8 cellular contexts compared by ENCODE assay signal in the genomic region with DNA sequence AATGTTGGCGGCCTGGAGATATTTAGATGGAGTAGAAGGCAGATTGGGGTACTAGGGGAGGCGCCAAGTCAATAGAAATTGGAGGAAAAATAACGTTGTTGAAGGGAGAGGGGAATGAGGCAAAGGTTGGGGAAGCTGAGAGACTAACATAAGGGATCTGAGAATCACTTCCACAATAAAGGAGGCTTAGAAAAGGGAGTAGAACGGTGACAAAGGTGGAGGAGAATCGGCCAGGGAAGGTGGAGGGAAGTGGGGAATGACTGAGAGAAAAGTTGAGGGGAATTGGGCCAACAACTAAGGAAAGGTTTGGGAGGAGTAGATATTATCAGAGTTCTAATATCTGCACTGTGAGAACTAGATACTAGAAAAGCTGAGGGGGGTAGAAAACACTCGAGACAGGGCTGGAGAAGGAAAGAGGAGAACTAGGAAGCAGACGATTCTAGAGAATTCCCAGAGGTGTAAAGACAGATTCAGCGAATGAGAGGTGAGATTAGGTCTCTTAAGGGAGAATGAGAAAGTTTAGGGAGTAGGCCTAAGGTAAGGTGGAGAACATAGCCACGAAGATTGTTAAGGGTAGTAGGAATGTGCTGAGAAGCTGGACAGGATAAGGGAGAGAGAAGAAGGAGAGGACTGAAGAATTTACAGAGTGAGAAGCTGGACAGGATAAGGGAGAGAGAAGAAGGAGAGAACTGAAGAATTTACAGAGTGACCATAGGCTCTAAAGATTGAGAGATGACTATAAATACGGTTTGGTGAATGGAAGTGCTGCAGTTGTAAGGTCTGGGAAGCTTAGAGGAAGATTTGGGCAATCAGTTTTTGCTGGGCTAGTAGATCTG. TPM values are rescaled to one million over a fixed set of nuclear protein-coding genes. Genes with fewer than 3 reads are reported as not detected.
A peak's percentile ranks its signal among the peaks of the same experiment; 100 is the strongest.
DNase-seq lines count a peak whose midpoint lies in the region; TF ChIP-seq lines count a peak whose summit lies in the region.

No MANE protein-coding gene starts in this region.

- TF ChIP-seq CTCF in OCI-LY1 (IDR thresholded peaks at IDR 0.05; ENCODE audit: low read length) (no peak), epithelial cell of proximal tubule (conservative IDR thresholded peaks at IDR 0.05; ENCODE audit: low read depth, low read length) (no peak), parathyroid adenoma (IDR thresholded peaks at IDR 0.05) (no peak)

- H3K4me2 ChIP-seq in OCI-LY1 (ENCODE audit: low read length) (peak overlapping the region; percentile 70), parathyroid adenoma (ENCODE audit: low read length) (peak overlapping the region; percentile 87)

- H3K79me2 ChIP-seq in OCI-LY1 (ENCODE audit: insufficient read depth, low read length) (peaks cover 35% of the 10 kb centered on the region), parathyroid adenoma (peaks cover 6% of the 10 kb centered on the region)

- no peaks in the 10 kb centered on the region for H3K27me3 ChIP-seq in OCI-LY1 (ENCODE audit: insufficient read depth, low read length)
- H3K27me3 ChIP-seq in parathyroid adenoma (ENCODE audit: control insufficient read depth, insufficient read depth, low read length), result no peaks in the 10 kb centered on the region

- H3K36me3 ChIP-seq in OCI-LY1 (ENCODE audit: insufficient read depth, low read length), result peaks cover 32% of the 10 kb centered on the region; the same call in 1 of the 2 replicates
- no peaks in the 10 kb centered on the region for H3K36me3 ChIP-seq in parathyroid adenoma (ENCODE audit: control insufficient read depth, insufficient read depth, low read length)

- H4K20me1 ChIP-seq in OCI-LY1 (ENCODE audit: insufficient read depth, low read length), result no peaks in the 10 kb centered on the region

- H2AFZ ChIP-seq in OCI-LY1 (ENCODE audit: low read length), result peak overlapping the region; percentile 41; the same call in 1 of the 2 replicates
- H2AFZ ChIP-seq in parathyroid adenoma, result peak overlapping the region; percentile 85

- H3F3A ChIP-seq in OCI-LY1 (ENCODE audit: insufficient read depth, low read length), result no peaks in the 10 kb centered on the region

- DNase-seq in DMS53 (lab: John Stamatoyannopoulos, UW) (peak; percentile 62), epithelial cell of proximal tubule (ENCODE audit: low read depth) (no peak), NCI-H510A treated with DMSO at 0.1 percent for 48 hours (lab: John Stamatoyannopoulos, UW) (no peak), AG20443 (ENCODE audit: low spot score) (no peak), middle frontal gyrus (ENCODE audit: extremely low spot score, low spot score) (no peak)
- DNase-seq in activated CD4-positive, CD25-positive, alpha-beta regulatory T cell (lab: John Stamatoyannopoulos, UW), result no peak

- H3K9ac ChIP-seq in OCI-LY1 (ENCODE audit: low read length) (peak overlapping the region; percentile 89), parathyroid adenoma (no peak overlapping the region)

- no peaks in the 10 kb centered on the region for H3K9me2 ChIP-seq in OCI-LY1 (ENCODE audit: low read depth, low read length)

- H3K4me1 ChIP-seq in OCI-LY1 (ENCODE audit: insufficient read depth, low read length, severe bottlenecking), result peaks cover 41% of the 10 kb centered on the region
- H3K4me1 ChIP-seq in parathyroid adenoma, result peaks cover 3% of the 10 kb centered on the region

- H3K4me3 ChIP-seq in OCI-LY1 (ENCODE audit: low read depth, low read length, poor library complexity, severe bottlenecking) (peak overlapping the region; percentile 89), epithelial cell of proximal tubule (ENCODE audit: low read depth, low read length) (peak overlapping the region; percentile 72), parathyroid adenoma (ENCODE audit: low read depth, low read length) (peak overlapping the region; percentile 88)

- H3K9me3 ChIP-seq in OCI-LY1 (ENCODE audit: low read length) (no peaks in the 10 kb centered on the region), parathyroid adenoma (ENCODE audit: control insufficient read depth, low read length) (no peaks in the 10 kb centered on the region)

- peak overlapping the region; percentile 61 for H3K27ac ChIP-seq in OCI-LY1 (ENCODE audit: low read depth, low read length, poor library complexity, severe bottlenecking)
- H3K27ac ChIP-seq in parathyroid adenoma, result peak overlapping the region; percentile 87

RNA-seq across cellular contexts. Expression of a gene that starts 0.8 kb away (rescaled TPM):
- 46.8 and 79.5 TPM in 2 replicates for total RNA-seq in epithelial cell of proximal tubule

RNA-seq across cellular contexts. Expression of a gene that starts 1.0 kb away (rescaled TPM):
- total RNA-seq in epithelial cell of proximal tubule, result 15.1 and 24.6 TPM in 2 replicates
